ENCODE assay signal across 18 cellular contexts in the genomic region with DNA sequence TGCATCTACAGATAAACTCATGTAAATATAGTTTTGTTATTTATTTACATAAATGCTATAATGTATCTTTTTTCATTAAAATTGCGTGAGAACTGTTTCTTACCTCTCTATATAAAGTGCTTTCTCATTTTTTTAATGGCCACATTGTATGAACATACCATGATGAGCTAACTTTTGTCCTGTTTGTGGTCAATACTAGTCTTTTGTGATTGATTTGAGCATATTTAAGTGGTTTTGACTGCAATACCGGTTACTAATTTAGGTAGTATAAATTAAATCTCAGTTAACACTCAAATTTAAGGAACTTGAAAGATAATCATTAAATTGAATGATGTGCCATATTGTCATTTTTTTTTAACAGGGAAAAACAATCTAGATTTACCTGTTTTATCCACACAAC.
DNase-seq lines count a peak whose midpoint lies in the region; TF ChIP-seq lines count a peak whose summit lies in the region.
"Had no signal": no experiment of that assay in that cellular context is flagged by ENCODE, and none has a peak within 500 bp of the region (broad histone marks: within the 10 kb centered on the region; RNA-seq: fewer than 3 reads in every experiment).

No MANE protein-coding gene starts in this region.

- peaks cover 92% of the 10 kb centered on the region for H3K4me1 Mint-ChIP-seq in activated naive CD4-positive, alpha-beta T cell treated with anti-CD3 and anti-CD28 coated beads, Interleukin-2, amount 50 U/mL, for 24 hours
- H3K4me1 Mint-ChIP-seq in activated naive CD8-positive, alpha-beta T cell (ENCODE audit: low read depth) = peaks cover 84% of the 10 kb centered on the region

- H3K27me3 ChIP-seq in Loucy (ENCODE audit: insufficient read depth, low read length, poor library complexity, severe bottlenecking) (no peaks in the 10 kb centered on the region), esophagus squamous epithelium (no peaks in the 10 kb centered on the region), spleen (replicated peaks in 1 of 7) (no peaks in the 10 kb centered on the region)
- H3K27me3 ChIP-seq: body of pancreas, hepatocyte, SJSA1, vagina had no signal

- H4K20me1 ChIP-seq in Loucy (ENCODE audit: insufficient read depth, low read length, poor library complexity, severe bottlenecking) = peaks cover 24% of the 10 kb centered on the region

- H3K27ac Mint-ChIP-seq in activated naive CD4-positive, alpha-beta T cell treated with anti-CD3 and anti-CD28 coated beads, Interleukin-2, amount 50 U/mL, for 24 hours = peak overlapping the region; percentile 93
- H3K27ac Mint-ChIP-seq in activated naive CD8-positive, alpha-beta T cell = peak overlapping the region; percentile 96

- H3K4me1 ChIP-seq in Loucy (ENCODE audit: insufficient read depth, low read length, poor library complexity, severe bottlenecking) (peaks cover 41% of the 10 kb centered on the region), esophagus squamous epithelium (peaks cover 0 to 8% (median 0%) of the 10 kb centered on the region in 3 donors), spleen (peaks cover 12 to 92% (median 42%) of the 10 kb centered on the region in 6 donors)
- H3K4me1 ChIP-seq: body of pancreas had no signal

- no peaks in the 10 kb centered on the region for H3K9me3 Mint-ChIP-seq in activated naive CD4-positive, alpha-beta T cell treated with anti-CD3 and anti-CD28 coated beads, Interleukin-2, amount 50 U/mL, for 24 hours
- H3K9me3 Mint-ChIP-seq in activated naive CD8-positive, alpha-beta T cell (ENCODE audit: low read depth) = no peaks in the 10 kb centered on the region

- H3F3A ChIP-seq in Loucy (ENCODE audit: low read depth) = no peaks in the 10 kb centered on the region

- H3K79me2 ChIP-seq in Loucy (ENCODE audit: insufficient read depth, low read length) = peaks cover 99% of the 10 kb centered on the region

- TF ChIP-seq CTCF in Loucy (conservative IDR thresholded peaks at IDR 0.05; ENCODE audit: low read length) = no peak
- no peak for TF ChIP-seq CTCF in esophagus squamous epithelium (IDR thresholded peaks at IDR 0.05)
- TF ChIP-seq CTCF in spleen (IDR thresholded peaks at IDR 0.05 in 8 of 11, conservative IDR thresholded peaks at IDR 0.05 in 3 of 11) = no peak

- H3K4me3 ChIP-seq in Loucy (ENCODE audit: low read length, poor library complexity, severe bottlenecking) (peak overlapping the region; percentile 39), esophagus squamous epithelium (no peak overlapping the region), spleen (no peak overlapping the region)
- H3K4me3 ChIP-seq: body of pancreas, hepatocyte, SJSA1, vagina had no signal

- no peaks in the 10 kb centered on the region for H3K9me3 ChIP-seq in Loucy (ENCODE audit: insufficient read depth, low read depth, low read length)
- no peaks in the 10 kb centered on the region for H3K9me3 ChIP-seq in esophagus squamous epithelium
- H3K9me3 ChIP-seq in spleen = no peaks in the 10 kb centered on the region
- H3K9me3 ChIP-seq: body of pancreas, SJSA1, vagina had no signal

- no peak overlapping the region for H3K27ac ChIP-seq in esophagus squamous epithelium
- H3K27ac ChIP-seq in spleen = peak overlapping the region in 3 of 8 donors; percentile 15 to 48 (median 42)
- H3K27ac ChIP-seq: body of pancreas, hepatocyte, SJSA1, vagina had no signal

- DNase-seq in activated naive CD4-positive, alpha-beta T cell (lab: John Stamatoyannopoulos, UW) = no peak
- DNase-seq in esophagus squamous epithelium (lab: John Stamatoyannopoulos, UW) = no peak
- DNase-seq in SK-N-DZ (ENCODE audit: low spot score) = no peak
- no peak for DNase-seq in spleen
- DNase-seq: activated CD4-positive, alpha-beta T cell treated with anti-CD3 and anti-CD28 coated beads, Interleukin-2, amount 50 U/mL, for 48 hours; activated gamma-delta T cell; body of pancreas; KG1; kidney; mammary epithelial cell; NCI-H1092; posterior cingulate gyrus had no signal

- H3K4me2 ChIP-seq in Loucy (ENCODE audit: low read depth, low read length, poor library complexity, severe bottlenecking) = peak overlapping the region; percentile 72
- H3K4me2 ChIP-seq: hepatocyte had no signal

- peaks cover 13% of the 10 kb centered on the region for H3K36me3 Mint-ChIP-seq in activated naive CD4-positive, alpha-beta T cell treated with anti-CD3 and anti-CD28 coated beads, Interleukin-2, amount 50 U/mL, for 24 hours
- H3K36me3 Mint-ChIP-seq in activated naive CD8-positive, alpha-beta T cell = peaks cover 21% of the 10 kb centered on the region

- peaks cover 23% of the 10 kb centered on the region; the same call in 1 of the 2 replicates for H3K36me3 ChIP-seq in Loucy (ENCODE audit: insufficient read depth, low read length)
- peaks cover 0 to 18% (median 6%) of the 10 kb centered on the region in 3 donors for H3K36me3 ChIP-seq in esophagus squamous epithelium
- H3K36me3 ChIP-seq in spleen = peaks cover 0 to 24% (median 14%) of the 10 kb centered on the region in 6 donors

- intact Hi-C loops in esophagus squamous epithelium (cut with DNase I) (no loop called here), spleen (cut with DNase I; ENCODE audit: low total_unique reads) (no loop called here)

- H3K9me2 ChIP-seq in Loucy (replicated peaks; ENCODE audit: low read depth, low read length) = no peaks in the 10 kb centered on the region

- no peak for TF ChIP-seq POLR2A in esophagus squamous epithelium (IDR thresholded peaks at IDR 0.05)
- TF ChIP-seq POLR2A in spleen (IDR thresholded peaks at IDR 0.05) = no peak

- 75 to 90% methylated on average over 2 of the region's 2 CpGs for WGBS in esophagus squamous epithelium, 2 donors
- 83 to 89% (median 87%) methylated on average over 2 of the region's 2 CpGs for WGBS in spleen, 5 donors

- peak overlapping the region; percentile 16 for H3K9ac ChIP-seq in Loucy (ENCODE audit: low read depth, low read length, poor library complexity, severe bottlenecking)

- peak overlapping the region; percentile 56 for H3K4me3 Mint-ChIP-seq in activated naive CD4-positive, alpha-beta T cell treated with anti-CD3 and anti-CD28 coated beads, Interleukin-2, amount 50 U/mL, for 24 hours
- H3K4me3 Mint-ChIP-seq in activated naive CD8-positive, alpha-beta T cell = peak overlapping the region; percentile 70

- no peaks in the 10 kb centered on the region for H3K27me3 Mint-ChIP-seq in activated naive CD4-positive, alpha-beta T cell treated with anti-CD3 and anti-CD28 coated beads, Interleukin-2, amount 50 U/mL, for 24 hours
- H3K27me3 Mint-ChIP-seq in activated naive CD8-positive, alpha-beta T cell = no peaks in the 10 kb centered on the region

- no peak overlapping the region for H2AFZ ChIP-seq in Loucy (ENCODE audit: low read length)
- H2AFZ ChIP-seq: hepatocyte had no signal
